In genomic region chr13:61413572-61413971, GRCh38 we compare ENCODE assay signal across 13 cellular contexts. TPM values are rescaled to one million over a fixed set of nuclear protein-coding genes. Genes with fewer than 3 reads are reported as not detected.
DNase-seq lines count a peak whose midpoint lies in the region; TF ChIP-seq lines count a peak whose summit lies in the region.
"Had no signal": no experiment of that assay in that cellular context is flagged by ENCODE, and none has a peak within 500 bp of the region (broad histone marks: within the 10 kb centered on the region; RNA-seq: fewer than 3 reads in every experiment).

No MANE protein-coding gene starts in this region.

- no peaks in the 10 kb centered on the region for H3K79me1 ChIP-seq in H9 (ENCODE audit: insufficient read depth, low read depth, low read length, poor library complexity, severe bottlenecking)

- H3K4me1 ChIP-seq in H9 (ENCODE audit: insufficient read depth, low read length) = no peaks in the 10 kb centered on the region
- H3K4me1 ChIP-seq in iPS-20b (ENCODE audit: insufficient read depth, low read length) = no peaks in the 10 kb centered on the region

- no peaks in the 10 kb centered on the region for H4K20me1 ChIP-seq in H9 (ENCODE audit: control insufficient read depth, insufficient read depth, insufficient read length)

- no peak overlapping the region for H3K56ac ChIP-seq in H9 (ENCODE audit: insufficient read length, low read depth, low read length)

- H3K4me1 Mint-ChIP-seq in H9 = peaks cover 19 to 24% of the 10 kb centered on the region in 2 experiments
- peaks cover 34% of the 10 kb centered on the region for H3K4me1 Mint-ChIP-seq in chondrocyte (ENCODE audit: low read depth)
- H3K4me1 Mint-ChIP-seq: CD8-positive, alpha-beta memory T cell had no signal

- H3K9ac ChIP-seq in H9 (ENCODE audit: extremely low read depth, insufficient read length, low read length) (no peak overlapping the region), iPS-20b (ENCODE audit: low read depth, low read length) (no peak overlapping the region)

- peak overlapping the region; percentile 82 to 91 for H3K4me3 Mint-ChIP-seq in H9
- peak overlapping the region; percentile 74 for H3K4me3 Mint-ChIP-seq in chondrocyte (ENCODE audit: unreplicated experiment)
- H3K4me3 Mint-ChIP-seq: CD8-positive, alpha-beta memory T cell had no signal

- WGBS in H9 (ENCODE audit: extremely low coverage, insufficient read length, low lambda C conversion rate) = no CpG with 5 or more reads among the region's 22 CpGs

- peak overlapping the region; percentile 92 for H3K4me2 ChIP-seq in H9 (ENCODE audit: insufficient read depth, insufficient read length, low read length)

- H3K4me3 ChIP-seq in iPS-20b (ENCODE audit: low read length) = peak overlapping the region; percentile 95
- H3K4me3 ChIP-seq in retinal pigment epithelial cell (ENCODE audit: low read length) = peak overlapping the region; percentile 66

- H2AK5ac ChIP-seq in H9 (ENCODE audit: insufficient read length, low read length) = no peak overlapping the region

- H2BK15ac ChIP-seq in H9 (ENCODE audit: low read depth, low read length) = no peak overlapping the region

- TF ChIP-seq CTCF in H9 (conservative IDR thresholded peaks at IDR 0.05) (no peak), chondrocyte (IDR thresholded peaks at IDR 0.05) (no peak), retinal pigment epithelial cell (conservative IDR thresholded peaks at IDR 0.05; ENCODE audit: low read depth, low read length) (no peak)

- no peaks in the 10 kb centered on the region for H3K36me3 Mint-ChIP-seq in H9 (ENCODE audit: insufficient read depth in 1 of 3, low read depth in 3 of 3)
- no peaks in the 10 kb centered on the region for H3K36me3 Mint-ChIP-seq in chondrocyte (ENCODE audit: low read depth)
- H3K36me3 Mint-ChIP-seq: CD8-positive, alpha-beta memory T cell had no signal

- H3K79me2 ChIP-seq in H9 (ENCODE audit: insufficient read depth, low read length) = no peaks in the 10 kb centered on the region

- no peaks in the 10 kb centered on the region for H3K9me3 ChIP-seq in H9 (ENCODE audit: control insufficient read depth, low read depth, low read length)
- H3K9me3 ChIP-seq in iPS-20b (ENCODE audit: insufficient read depth, low read depth, low read length) = no peaks in the 10 kb centered on the region

- H3K18ac ChIP-seq in H9 (ENCODE audit: insufficient read length, low read depth, low read length) = no peak overlapping the region

- H3K27me3 ChIP-seq in H9 (ENCODE audit: insufficient read depth, low read length) = peaks cover 12% of the 10 kb centered on the region
- peaks cover 52% of the 10 kb centered on the region for H3K27me3 ChIP-seq in iPS-20b (ENCODE audit: insufficient read depth, low read length)

- DNase-seq in H9 (peak; percentile 36), chondrocyte (ENCODE audit: low spot score) (peak; percentile 59), retinal pigment epithelial cell (ENCODE audit: low read depth) (no peak), GF-D8 (lab: John Stamatoyannopoulos, UW) (no peak), DMS53 treated with DMSO at 0.1 percent for 48 hours (lab: John Stamatoyannopoulos, UW; ENCODE audit: unreplicated experiment) (no peak), Ammon's horn (ENCODE audit: low spot score) (no peak)
- no peak for DNase-seq in effector CD4-positive, alpha-beta T cell
- DNase-seq: activated T-cell treated with anti-CD3 and anti-CD28 coated beads, Interleukin-2, amount 50 U/mL, for 48 hours; CD8-positive, alpha-beta memory T cell; hippocampal formation; NCI-H1048 had no signal

- no peak overlapping the region for H2BK5ac ChIP-seq in H9 (ENCODE audit: insufficient read length, low read length)

- H3K36me3 ChIP-seq in iPS-20b (ENCODE audit: insufficient read depth, low read depth, low read length) = no peaks in the 10 kb centered on the region

- H3K14ac ChIP-seq in H9 (ENCODE audit: insufficient read depth, low read length) = no peak overlapping the region; the same call in 1 of the 2 replicates

- H2BK12ac ChIP-seq in H9 (ENCODE audit: insufficient read length, low read depth, low read length) = no peak overlapping the region

- no peak overlapping the region for H3K27ac Mint-ChIP-seq in H9
- no peak overlapping the region for H3K27ac Mint-ChIP-seq in chondrocyte (ENCODE audit: unreplicated experiment)
- H3K27ac Mint-ChIP-seq: CD8-positive, alpha-beta memory T cell had no signal

- no peak overlapping the region for H3K4ac ChIP-seq in H9 (ENCODE audit: low read depth, low read length)

- H4K91ac ChIP-seq in H9 (ENCODE audit: insufficient read length, low read depth, low read length) = no peak overlapping the region

- no peak overlapping the region for H4K5ac ChIP-seq in H9 (ENCODE audit: insufficient read length, low read depth, low read length)

- no peaks in the 10 kb centered on the region for H3K9me3 Mint-ChIP-seq in H9
- H3K9me3 Mint-ChIP-seq in chondrocyte (ENCODE audit: low read depth) = no peaks in the 10 kb centered on the region

- no peak overlapping the region for H2BK120ac ChIP-seq in H9 (ENCODE audit: low read depth, low read length, poor library complexity, severe bottlenecking)

- H3K27me3 Mint-ChIP-seq in H9 (ENCODE audit: low read depth) (peaks cover 52% of the 10 kb centered on the region), chondrocyte (ENCODE audit: low read depth) (peaks cover 42% of the 10 kb centered on the region)

- H3K23me2 ChIP-seq in H9 (ENCODE audit: insufficient read length, low read depth, low read length, poor library complexity, severe bottlenecking) = peaks cover 22% of the 10 kb centered on the region

- H4K8ac ChIP-seq in H9 (replicated peaks; ENCODE audit: insufficient read length, low read depth, low read length) = no peak overlapping the region

- no peak overlapping the region for H3K23ac ChIP-seq in H9 (ENCODE audit: insufficient read length, low read depth, low read length)

- H2AFZ ChIP-seq in H9 (ENCODE audit: low read length) = no peak overlapping the region

- no peak overlapping the region for H3K27ac ChIP-seq in H9 (ENCODE audit: insufficient read length, low read depth, low read length)
- H3K27ac ChIP-seq in iPS-20b (ENCODE audit: low read length) = no peak overlapping the region

- H3T11ph ChIP-seq in H9 (ENCODE audit: low read length) = no peak overlapping the region

- no peak overlapping the region for H2BK20ac ChIP-seq in H9 (ENCODE audit: low read depth, low read length, poor library complexity, severe bottlenecking)

RNA-seq across cellular contexts. Expression of gene PCDH20, which starts 2.1 kb away (rescaled TPM):
- total RNA-seq in H9 (2021) = 0.29 and 0.33 TPM in 2 replicates
- 0.10 to 0.19 TPM (median 0.15 TPM) in 3 replicates for total RNA-seq in chondrocyte
- total RNA-seq: CD8-positive, alpha-beta memory T cell; osteoblast had no signal

Comparison
In these comparisons a context has a peak if more than half of its experiments do, and no peak if none do; other contexts are left out.
1. DNase-seq: peak in H9 (single experiment) and chondrocyte (single experiment); none in retinal pigment epithelial cell (single experiment), GF-D8 (single experiment), DMS53 treated with DMSO at 0.1 percent for 48 hours (single experiment), effector CD4-positive, alpha-beta T cell (single experiment) and Ammon's horn (single experiment).